In the genomic region with DNA sequence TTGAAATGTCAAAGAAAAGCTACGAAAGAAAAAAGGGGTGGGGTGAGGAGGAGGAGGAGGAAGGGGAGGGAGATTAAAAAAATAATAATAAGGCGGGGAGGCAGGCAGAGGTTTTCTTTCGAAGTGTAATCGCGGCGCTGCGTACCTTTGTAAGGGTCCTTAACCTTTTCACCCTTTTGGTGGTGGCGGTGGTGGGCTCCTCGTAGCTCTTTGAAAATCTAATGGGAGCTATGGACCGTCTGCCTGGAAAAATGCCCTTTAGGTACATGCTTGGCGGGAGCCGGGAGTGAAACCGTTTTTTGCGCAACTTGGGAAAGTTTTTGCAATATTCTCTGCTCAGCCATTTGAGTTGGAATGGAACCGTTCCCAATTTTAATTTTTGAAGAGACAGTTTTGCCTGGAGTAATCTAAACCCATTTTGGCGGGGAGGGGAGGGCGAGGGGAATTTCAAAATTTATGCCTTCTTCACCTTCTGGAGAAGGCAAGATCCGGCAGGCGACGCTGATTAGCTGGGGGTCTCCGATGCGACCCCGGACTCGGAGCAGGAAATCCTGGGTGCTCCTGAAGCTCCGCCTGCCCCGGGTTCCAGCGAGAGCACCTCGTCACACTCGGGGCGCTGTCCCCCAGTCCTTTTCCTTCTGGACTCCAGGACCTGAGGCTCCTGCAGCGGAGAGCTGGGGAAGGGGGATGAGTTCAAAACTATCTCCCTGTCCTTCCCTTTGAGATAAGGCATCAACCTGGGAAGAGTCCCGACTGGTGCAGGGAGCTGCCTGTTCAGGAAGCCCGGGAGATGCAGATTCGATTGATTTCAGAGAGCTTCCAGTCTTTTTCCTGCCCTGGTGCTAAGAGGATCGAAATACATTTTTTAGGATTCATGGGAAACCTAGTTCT, we compare ENCODE assay signal across 1 cellular context.
TF ChIP-seq lines count a peak whose summit lies in the region.

No MANE protein-coding gene starts in this region.

TF ChIP-seq in GM23338, 12 proteins besides CTCF, POLR2A, EP300 and RAD21 (continued from another document):
- TF ChIP-seq, protein P1, sequence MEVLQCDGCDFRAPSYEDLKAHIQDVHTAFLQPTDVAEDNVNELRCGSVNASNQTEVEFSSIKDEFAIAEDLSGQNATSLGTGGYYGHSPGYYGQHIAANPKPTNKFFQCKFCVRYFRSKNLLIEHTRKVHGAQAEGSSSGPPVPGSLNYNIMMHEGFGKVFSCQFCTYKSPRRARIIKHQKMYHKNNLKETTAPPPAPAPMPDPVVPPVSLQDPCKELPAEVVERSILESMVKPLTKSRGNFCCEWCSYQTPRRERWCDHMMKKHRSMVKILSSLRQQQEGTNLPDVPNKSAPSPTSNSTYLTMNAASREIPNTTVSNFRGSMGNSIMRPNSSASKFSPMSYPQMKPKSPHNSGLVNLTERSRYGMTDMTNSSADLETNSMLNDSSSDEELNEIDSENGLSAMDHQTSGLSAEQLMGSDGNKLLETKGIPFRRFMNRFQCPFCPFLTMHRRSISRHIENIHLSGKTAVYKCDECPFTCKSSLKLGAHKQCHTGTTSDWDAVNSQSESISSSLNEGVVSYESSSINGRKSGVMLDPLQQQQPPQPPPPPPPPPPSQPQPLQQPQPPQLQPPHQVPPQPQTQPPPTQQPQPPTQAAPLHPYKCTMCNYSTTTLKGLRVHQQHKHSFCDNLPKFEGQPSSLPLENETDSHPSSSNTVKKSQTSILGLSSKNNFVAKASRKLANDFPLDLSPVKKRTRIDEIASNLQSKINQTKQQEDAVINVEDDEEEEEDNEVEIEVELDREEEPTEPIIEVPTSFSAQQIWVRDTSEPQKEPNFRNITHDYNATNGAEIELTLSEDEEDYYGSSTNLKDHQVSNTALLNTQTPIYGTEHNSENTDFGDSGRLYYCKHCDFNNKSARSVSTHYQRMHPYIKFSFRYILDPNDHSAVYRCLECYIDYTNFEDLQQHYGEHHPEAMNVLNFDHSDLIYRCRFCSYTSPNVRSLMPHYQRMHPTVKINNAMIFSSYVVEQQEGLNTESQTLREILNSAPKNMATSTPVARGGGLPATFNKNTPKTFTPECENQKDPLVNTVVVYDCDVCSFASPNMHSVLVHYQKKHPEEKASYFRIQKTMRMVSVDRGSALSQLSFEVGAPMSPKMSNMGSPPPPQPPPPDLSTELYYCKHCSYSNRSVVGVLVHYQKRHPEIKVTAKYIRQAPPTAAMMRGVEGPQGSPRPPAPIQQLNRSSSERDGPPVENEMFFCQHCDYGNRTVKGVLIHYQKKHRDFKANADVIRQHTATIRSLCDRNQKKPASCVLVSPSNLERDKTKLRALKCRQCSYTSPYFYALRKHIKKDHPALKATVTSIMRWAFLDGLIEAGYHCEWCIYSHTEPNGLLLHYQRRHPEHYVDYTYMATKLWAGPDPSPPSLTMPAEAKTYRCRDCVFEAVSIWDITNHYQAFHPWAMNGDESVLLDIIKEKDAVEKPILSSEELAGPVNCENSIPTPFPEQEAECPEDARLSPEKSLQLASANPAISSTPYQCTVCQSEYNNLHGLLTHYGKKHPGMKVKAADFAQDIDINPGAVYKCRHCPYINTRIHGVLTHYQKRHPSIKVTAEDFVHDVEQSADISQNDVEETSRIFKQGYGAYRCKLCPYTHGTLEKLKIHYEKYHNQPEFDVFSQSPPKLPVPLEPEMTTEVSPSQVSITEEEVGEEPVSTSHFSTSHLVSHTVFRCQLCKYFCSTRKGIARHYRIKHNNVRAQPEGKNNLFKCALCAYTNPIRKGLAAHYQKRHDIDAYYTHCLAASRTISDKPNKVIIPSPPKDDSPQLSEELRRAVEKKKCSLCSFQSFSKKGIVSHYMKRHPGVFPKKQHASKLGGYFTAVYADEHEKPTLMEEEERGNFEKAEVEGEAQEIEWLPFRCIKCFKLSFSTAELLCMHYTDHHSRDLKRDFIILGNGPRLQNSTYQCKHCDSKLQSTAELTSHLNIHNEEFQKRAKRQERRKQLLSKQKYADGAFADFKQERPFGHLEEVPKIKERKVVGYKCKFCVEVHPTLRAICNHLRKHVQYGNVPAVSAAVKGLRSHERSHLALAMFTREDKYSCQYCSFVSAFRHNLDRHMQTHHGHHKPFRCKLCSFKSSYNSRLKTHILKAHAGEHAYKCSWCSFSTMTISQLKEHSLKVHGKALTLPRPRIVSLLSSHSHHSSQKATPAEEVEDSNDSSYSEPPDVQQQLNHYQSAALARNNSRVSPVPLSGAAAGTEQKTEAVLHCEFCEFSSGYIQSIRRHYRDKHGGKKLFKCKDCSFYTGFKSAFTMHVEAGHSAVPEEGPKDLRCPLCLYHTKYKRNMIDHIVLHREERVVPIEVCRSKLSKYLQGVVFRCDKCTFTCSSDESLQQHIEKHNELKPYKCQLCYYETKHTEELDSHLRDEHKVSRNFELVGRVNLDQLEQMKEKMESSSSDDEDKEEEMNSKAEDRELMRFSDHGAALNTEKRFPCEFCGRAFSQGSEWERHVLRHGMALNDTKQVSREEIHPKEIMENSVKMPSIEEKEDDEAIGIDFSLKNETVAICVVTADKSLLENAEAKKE (CRISPR knock-in tag; IDR thresholded peaks at IDR 0.05): no peak
